9 cellular contexts compared by ENCODE assay signal in the genomic region with DNA sequence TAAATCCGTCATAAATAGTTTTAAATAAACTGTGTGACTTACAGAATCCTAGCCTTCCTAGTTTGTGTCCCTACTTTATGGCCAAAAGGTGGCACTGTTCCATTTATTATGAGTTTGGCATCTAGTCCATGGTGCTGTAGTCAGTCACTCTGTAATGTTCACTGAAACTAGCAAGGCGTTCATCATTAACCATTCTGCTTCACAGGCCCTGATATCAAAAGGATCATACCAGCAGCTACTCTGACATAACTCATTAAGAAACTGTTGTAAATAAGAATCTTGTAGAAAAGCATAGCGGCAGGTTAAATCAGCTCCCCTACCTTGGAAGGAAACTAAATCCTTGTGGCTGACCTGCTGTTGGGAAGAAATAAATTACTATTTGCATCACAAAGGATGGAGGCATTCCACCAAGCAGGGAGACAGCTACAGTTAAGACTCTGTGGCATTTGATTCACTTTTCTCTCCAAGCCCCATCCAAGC.
DNase-seq lines count a peak whose midpoint lies in the region; ATAC-seq, FAIRE-seq and TF ChIP-seq lines count a peak whose summit lies in the region.
"Had no signal": no experiment of that assay in that cellular context is flagged by ENCODE, and none has a peak within 500 bp of the region (broad histone marks: within the 10 kb centered on the region; RNA-seq: fewer than 3 reads in every experiment).

No MANE protein-coding gene starts in this region.

- peak overlapping the region; percentile 27 for H3K4me3 ChIP-seq in iPS-15b (ENCODE audit: low read depth, low read length)

- DNase-seq in SIG-M5 treated with dmso at 0.1 percent for 504 hours (lab: John Stamatoyannopoulos, UW; ENCODE audit: unreplicated experiment) (peak; percentile 31), SIG-M5 (lab: John Stamatoyannopoulos, UW) (no peak), SW480 (ENCODE audit: low spot score) (peak; percentile 13), urothelium cell line (ENCODE audit: low spot score) (peak; percentile 17)

- no peak for TF ChIP-seq EP300 in Ishikawa (IDR thresholded peaks at IDR 0.05; ENCODE audit: borderline replicate concordance)

- H3K9ac ChIP-seq in iPS-15b (ENCODE audit: low read depth, low read length) = no peak overlapping the region

- ATAC-seq in GM18868 (IDR thresholded peaks at IDR 0.05; ENCODE audit: unreplicated experiment) (no peak), GM18498 (IDR thresholded peaks at IDR 0.05; ENCODE audit: unreplicated experiment) (no peak)

- H3K4me1 ChIP-seq in iPS-15b (ENCODE audit: control insufficient read depth, insufficient read depth, low read length) = peaks cover 10% of the 10 kb centered on the region

- peak; percentile 61 for TF ChIP-seq RAD21 in Ishikawa (IDR thresholded peaks at IDR 0.05; ENCODE audit: low read depth)

- H3K27me3 ChIP-seq in iPS-15b (ENCODE audit: control insufficient read depth, insufficient read depth, low read length) = no peaks in the 10 kb centered on the region

- FAIRE-seq in urothelium cell line (lab: Jason Lieb, UNC) = no peak
- FAIRE-seq: G401.6 had no signal

- H3K9me3 ChIP-seq in iPS-15b (ENCODE audit: control insufficient read depth, insufficient read depth, low read length) = no peaks in the 10 kb centered on the region

- no peaks in the 10 kb centered on the region for H3K36me3 ChIP-seq in iPS-15b (ENCODE audit: control insufficient read depth, insufficient read depth, low read length)

TF ChIP-seq in Ishikawa, 13 proteins besides CTCF, POLR2A, EP300 and RAD21:
- TF ChIP-seq NFIC (IDR thresholded peaks at IDR 0.05) (no peak), EGR1 (IDR thresholded peaks at IDR 0.05) (no peak), TAF1 (IDR thresholded peaks at IDR 0.05; ENCODE audit: low read depth) (no peak), FOXM1 (IDR thresholded peaks at IDR 0.05; ENCODE audit: borderline replicate concordance, low read depth) (no peak), TCF12 (IDR thresholded peaks at IDR 0.05; ENCODE audit: low read depth) (no peak), YY1 (IDR thresholded peaks at IDR 0.05; ENCODE audit: low read depth) (no peak), CEBPB (IDR thresholded peaks at IDR 0.05) (no peak), ZBTB7A (IDR thresholded peaks at IDR 0.05; ENCODE audit: low read depth) (no peak), USF1 (IDR thresholded peaks at IDR 0.05) (no peak), CREB1 (IDR thresholded peaks at IDR 0.05; ENCODE audit: low read depth) (no peak), TEAD4 (IDR thresholded peaks at IDR 0.05) (no peak)
- TF ChIP-seq, protein P1, sequence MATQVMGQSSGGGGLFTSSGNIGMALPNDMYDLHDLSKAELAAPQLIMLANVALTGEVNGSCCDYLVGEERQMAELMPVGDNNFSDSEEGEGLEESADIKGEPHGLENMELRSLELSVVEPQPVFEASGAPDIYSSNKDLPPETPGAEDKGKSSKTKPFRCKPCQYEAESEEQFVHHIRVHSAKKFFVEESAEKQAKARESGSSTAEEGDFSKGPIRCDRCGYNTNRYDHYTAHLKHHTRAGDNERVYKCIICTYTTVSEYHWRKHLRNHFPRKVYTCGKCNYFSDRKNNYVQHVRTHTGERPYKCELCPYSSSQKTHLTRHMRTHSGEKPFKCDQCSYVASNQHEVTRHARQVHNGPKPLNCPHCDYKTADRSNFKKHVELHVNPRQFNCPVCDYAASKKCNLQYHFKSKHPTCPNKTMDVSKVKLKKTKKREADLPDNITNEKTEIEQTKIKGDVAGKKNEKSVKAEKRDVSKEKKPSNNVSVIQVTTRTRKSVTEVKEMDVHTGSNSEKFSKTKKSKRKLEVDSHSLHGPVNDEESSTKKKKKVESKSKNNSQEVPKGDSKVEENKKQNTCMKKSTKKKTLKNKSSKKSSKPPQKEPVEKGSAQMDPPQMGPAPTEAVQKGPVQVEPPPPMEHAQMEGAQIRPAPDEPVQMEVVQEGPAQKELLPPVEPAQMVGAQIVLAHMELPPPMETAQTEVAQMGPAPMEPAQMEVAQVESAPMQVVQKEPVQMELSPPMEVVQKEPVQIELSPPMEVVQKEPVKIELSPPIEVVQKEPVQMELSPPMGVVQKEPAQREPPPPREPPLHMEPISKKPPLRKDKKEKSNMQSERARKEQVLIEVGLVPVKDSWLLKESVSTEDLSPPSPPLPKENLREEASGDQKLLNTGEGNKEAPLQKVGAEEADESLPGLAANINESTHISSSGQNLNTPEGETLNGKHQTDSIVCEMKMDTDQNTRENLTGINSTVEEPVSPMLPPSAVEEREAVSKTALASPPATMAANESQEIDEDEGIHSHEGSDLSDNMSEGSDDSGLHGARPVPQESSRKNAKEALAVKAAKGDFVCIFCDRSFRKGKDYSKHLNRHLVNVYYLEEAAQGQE (IDR thresholded peaks at IDR 0.05; ENCODE audit: low read depth) = no peak
- TF ChIP-seq, protein P2, sequence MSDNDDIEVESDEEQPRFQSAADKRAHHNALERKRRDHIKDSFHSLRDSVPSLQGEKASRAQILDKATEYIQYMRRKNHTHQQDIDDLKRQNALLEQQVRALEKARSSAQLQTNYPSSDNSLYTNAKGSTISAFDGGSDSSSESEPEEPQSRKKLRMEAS (IDR thresholded peaks at IDR 0.05) = no peak
TF ChIP-seq in Ishikawa: peak in this region for 0.
